In genomic region chr1:1356166-1356795, GRCh38 we compare ENCODE assay signal across 13 cellular contexts. TPM values are rescaled to one million over a fixed set of nuclear protein-coding genes. Genes with fewer than 3 reads are reported as not detected.
DNase-seq lines count a peak whose midpoint lies in the region; FAIRE-seq and TF ChIP-seq lines count a peak whose summit lies in the region.
"Had no signal": no experiment of that assay in that cellular context is flagged by ENCODE, and none has a peak within 500 bp of the region (broad histone marks: within the 10 kb centered on the region; RNA-seq: fewer than 3 reads in every experiment).

No MANE protein-coding gene starts in this region.

- no peaks in the 10 kb centered on the region for H3K9me3 ChIP-seq in kidney (ENCODE audit: control insufficient read depth in 1 of 2, low read length in 2 of 2)
- H3K9me3 ChIP-seq in skeletal muscle satellite cell (replicated peaks; ENCODE audit: low read length): no peaks in the 10 kb centered on the region
- H3K9me3 ChIP-seq: BLaER1 had no signal

- H3K27me3 ChIP-seq in BJ (ENCODE audit: control insufficient read depth, insufficient read depth, low read length): no peaks in the 10 kb centered on the region
- H3K27me3 ChIP-seq in skeletal muscle satellite cell (ENCODE audit: control insufficient read depth, insufficient read depth, low read length): no peaks in the 10 kb centered on the region

- intact Hi-C loops in kidney (cut with DNase I): no loop called here

- peaks cover 0 to 25% of the 10 kb centered on the region in 2 donors for H3K4me1 ChIP-seq in kidney (ENCODE audit: control insufficient read depth in 1 of 2, insufficient read depth in 1 of 2, low read depth in 1 of 2, low read length in 2 of 2)
- H3K4me1 ChIP-seq in skeletal muscle satellite cell (ENCODE audit: control insufficient read depth, insufficient read depth, low read length): peaks cover 66% of the 10 kb centered on the region

- TF ChIP-seq CTCF in BJ (IDR thresholded peaks at IDR 0.05; ENCODE audit: insufficient read depth, low read depth, low read length) (no peak), astrocyte of the spinal cord (IDR thresholded peaks at IDR 0.05; ENCODE audit: low read depth, low read length) (no peak), kidney (IDR thresholded peaks at IDR 0.05; ENCODE audit: borderline replicate concordance, extremely low read depth, insufficient read depth) (no peak)

- in situ Hi-C loops in astrocyte of the spinal cord (cut with HindIII; ENCODE audit: low sequenced_read_pairs): no loop called here

- no peak overlapping the region for H3K27ac ChIP-seq in kidney (ENCODE audit: low read depth in 2 of 2, low read length in 2 of 2)
- H3K27ac ChIP-seq: BLaER1 had no signal

- no peak overlapping the region for H3K9ac ChIP-seq in kidney (ENCODE audit: low read length in 2 of 2)
- peak overlapping the region; percentile 95 for H3K9ac ChIP-seq in skeletal muscle satellite cell (ENCODE audit: low read depth, low read length)
- H3K9ac ChIP-seq: BLaER1 had no signal

- H3K4me3 ChIP-seq in BJ (ENCODE audit: low read depth, low read length): peak overlapping the region; percentile 95
- peak overlapping the region; percentile 77 for H3K4me3 ChIP-seq in astrocyte of the spinal cord (ENCODE audit: low read depth, low read length)
- peak overlapping the region in 1 of 2 donors; percentile 55 for H3K4me3 ChIP-seq in kidney (ENCODE audit: low read length in 2 of 2)
- H3K4me3 ChIP-seq in skeletal muscle satellite cell (ENCODE audit: low read length): peak overlapping the region; percentile 84
- H3K4me3 ChIP-seq: BLaER1 had no signal

- peaks cover 31% of the 10 kb centered on the region for H3K36me3 ChIP-seq in BJ (ENCODE audit: control insufficient read depth, insufficient read depth, low read length)
- no peaks in the 10 kb centered on the region for H3K36me3 ChIP-seq in kidney (ENCODE audit: control insufficient read depth in 1 of 2, insufficient read depth in 2 of 2, low read length in 2 of 2)
- peaks cover 36% of the 10 kb centered on the region for H3K36me3 ChIP-seq in skeletal muscle satellite cell (ENCODE audit: insufficient read depth, low read length)
- H3K36me3 ChIP-seq: BLaER1 had no signal

- no peak for FAIRE-seq in kidney (lab: Jason Lieb, UNC)

- no peak for DNase-seq in BJ (ENCODE audit: low read depth)
- DNase-seq in astrocyte of the spinal cord (ENCODE audit: low read depth, low spot score): no peak
- DNase-seq in kidney: peak; percentile 77
- DNase-seq in activated CD4-positive, alpha-beta T cell treated with anti-CD3 and anti-CD28 coated beads for 4 hours: no peak
- DNase-seq in amniotic stem cell (lab: John Stamatoyannopoulos, UW): no peak
- no peak for DNase-seq in SIG-M5 treated with dmso at 0.1 percent for 504 hours (lab: John Stamatoyannopoulos, UW; ENCODE audit: unreplicated experiment)
- DNase-seq in DMS114 treated with DMSO at 0.1 percent for 48 hours (lab: John Stamatoyannopoulos, UW; ENCODE audit: unreplicated experiment): no peak
- DNase-seq: activated CD4-positive, alpha-beta T cell treated with anti-CD3 and anti-CD28 coated beads, Interleukin-2, amount 10 ng/mL, durations not matched to agents 7 days and 5 days; activated gamma-delta T cell; cortex of kidney; NCI-H2029 had no signal

- POLR2A ChIA-PET in BJ (lab: Charles Lee): no interaction called here

- CTCF ChIA-PET in BJ (lab: Yijun Ruan, JAX): no interaction called here

- H3K4me2 ChIP-seq in skeletal muscle satellite cell (ENCODE audit: low read length): peak overlapping the region; percentile 79
- H3K4me2 ChIP-seq: BLaER1 had no signal

RNA-seq across cellular contexts. Expression of gene MXRA8, which starts 2.1 kb away (rescaled TPM):
- polyA plus RNA-seq in BJ (2011; rRNA removed) (427 and 702 TPM in 2 replicates), kidney (ENCODE audit: insufficient read depth, low read depth, low replicate concordance) (64.7 TPM)
- 346 and 399 TPM in 2 replicates for polyA minus RNA-seq in BJ (2011; rRNA and poly(A)+ RNA removed)
- total RNA-seq in kidney: 26.0 TPM
- 352 and 415 TPM in 2 replicates for total RNA-seq in skeletal muscle satellite cell (2012; rRNA removed)

RNA-seq across cellular contexts. Expression of gene DVL1, which starts 7.1 kb away (rescaled TPM):
- polyA plus RNA-seq in BJ (2011; rRNA removed) (16.2 and 23.6 TPM in 2 replicates), kidney (ENCODE audit: insufficient read depth, low read depth, low replicate concordance) (32.5 TPM)
- 14.4 and 21.6 TPM in 2 replicates for polyA minus RNA-seq in BJ (2011; rRNA and poly(A)+ RNA removed)
- total RNA-seq in kidney: 55.0 TPM
- 80.1 and 118 TPM in 2 replicates for total RNA-seq in skeletal muscle satellite cell (2012; rRNA removed)

RNA-seq across cellular contexts. Expression of gene AURKAIP1, which starts 18.7 kb away (rescaled TPM):
- polyA plus RNA-seq in BJ (2011; rRNA removed) (73.2 and 97.8 TPM in 2 replicates), kidney (ENCODE audit: insufficient read depth, low read depth, low replicate concordance) (359 TPM)
- polyA minus RNA-seq in BJ (2011; rRNA and poly(A)+ RNA removed): 12.7 and 14.4 TPM in 2 replicates
- total RNA-seq in kidney: 111 TPM
- 172 and 180 TPM in 2 replicates for total RNA-seq in skeletal muscle satellite cell (2012; rRNA removed)

RNA-seq across cellular contexts. Expression of gene TAS1R3, which starts 25.2 kb away (rescaled TPM):
- 0.06 and 0.11 TPM in 2 replicates for polyA plus RNA-seq in BJ (2011; rRNA removed)
- polyA minus RNA-seq in BJ (2011; rRNA and poly(A)+ RNA removed): 0.14 TPM in 1 of 2 replicates, not detected in the other
- 1.3 TPM for total RNA-seq in kidney
- 0.15 TPM for polyA plus RNA-seq in kidney (ENCODE audit: insufficient read depth, low read depth, low replicate concordance)
- under 0.01 and 0.44 TPM in 2 replicates for total RNA-seq in skeletal muscle satellite cell (2012; rRNA removed)

RNA-seq across cellular contexts. Expression of gene CPTP, which starts 31.7 kb away (rescaled TPM):
- polyA plus RNA-seq in BJ (2011; rRNA removed) (11.1 and 14.2 TPM in 2 replicates), kidney (ENCODE audit: insufficient read depth, low read depth, low replicate concordance) (51.5 TPM)
- polyA minus RNA-seq in BJ (2011; rRNA and poly(A)+ RNA removed): 5.4 and 7.7 TPM in 2 replicates
- 21.9 TPM for total RNA-seq in kidney
- 12.2 and 17.5 TPM in 2 replicates for total RNA-seq in skeletal muscle satellite cell (2012; rRNA removed)
